Comparison of ENCODE assay signal across 13 cellular contexts in the genomic region with DNA sequence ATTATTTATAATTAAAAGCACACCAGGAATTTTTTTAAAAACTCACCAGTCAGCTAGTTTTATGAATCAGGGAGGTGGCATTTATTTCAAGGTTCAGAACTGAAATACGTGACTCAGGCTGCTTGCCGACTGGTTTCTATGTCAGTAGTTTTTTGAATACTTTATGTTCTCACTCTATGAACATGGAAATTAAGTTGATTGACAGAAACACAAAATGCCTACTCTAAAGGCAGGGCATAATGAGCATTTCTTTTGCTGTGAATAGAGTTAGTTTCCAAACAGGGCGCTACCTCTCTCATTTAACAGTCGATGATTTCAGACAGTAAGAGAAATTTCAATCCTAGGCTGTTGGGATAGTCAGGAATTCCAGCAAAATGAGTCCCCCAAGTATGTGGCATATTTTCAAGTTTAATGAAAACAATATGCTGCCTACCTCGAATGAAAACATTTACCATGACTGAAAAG. TPM values are rescaled to one million over a fixed set of nuclear protein-coding genes. Genes with fewer than 3 reads are reported as not detected.
DNase-seq lines count a peak whose midpoint lies in the region; ATAC-seq and TF ChIP-seq lines count a peak whose summit lies in the region.
"Had no signal": no experiment of that assay in that cellular context is flagged by ENCODE, and none has a peak within 500 bp of the region (broad histone marks: within the 10 kb centered on the region; RNA-seq: fewer than 3 reads in every experiment).

No MANE protein-coding gene starts in this region.

- TF ChIP-seq POLR2A in right lobe of liver (IDR thresholded peaks at IDR 0.05) (no peak), stomach (IDR thresholded peaks at IDR 0.05) (no peak)

- TF ChIP-seq CTCF in right lobe of liver (IDR thresholded peaks at IDR 0.05), result no peak
- no peak for TF ChIP-seq CTCF in stomach (IDR thresholded peaks at IDR 0.05)

- H3K36me3 ChIP-seq in right lobe of liver, result no peaks in the 10 kb centered on the region
- H3K36me3 ChIP-seq in stomach, result no peaks in the 10 kb centered on the region
- H3K36me3 ChIP-seq: esophagus muscularis mucosa, tibial artery had no signal

- H3K27me3 ChIP-seq in right lobe of liver (no peaks in the 10 kb centered on the region), stomach (peaks cover 4 to 81% (median 43%) of the 10 kb centered on the region in 3 donors)

- no peaks in the 10 kb centered on the region for H3K9me3 ChIP-seq in right lobe of liver
- no peaks in the 10 kb centered on the region for H3K9me3 ChIP-seq in stomach
- H3K9me3 ChIP-seq: esophagus muscularis mucosa, tibial artery had no signal

- H3K4me3 ChIP-seq in right lobe of liver (no peak overlapping the region), stomach (no peak overlapping the region)
- H3K4me3 ChIP-seq: esophagus muscularis mucosa, tibial artery had no signal

- 27% methylated on average over 5 of the region's 5 CpGs for WGBS in right lobe of liver (ENCODE audit: insufficient coverage, low coverage, low lambda C conversion rate, missing lambda C conversion rate)
- WGBS in stomach, 5 donors, result 67 to 75% (median 70%) methylated on average over 5 of the region's 5 CpGs

- intact Hi-C loops in right lobe of liver (cut with DNase I), result no loop called here
- intact Hi-C loops in stomach (cut with DNase I; ENCODE audit: low total_unique reads), result no loop called here

- H3K4me1 ChIP-seq in right lobe of liver (peaks cover 0 to 40% (median 20%) of the 10 kb centered on the region in 4 donors), stomach (peaks cover 20 to 48% (median 31%) of the 10 kb centered on the region in 4 donors)

- no peak for ATAC-seq in right lobe of liver
- ATAC-seq in GM18861 (IDR thresholded peaks at IDR 0.05; ENCODE audit: unreplicated experiment), result no peak

- TF ChIP-seq EP300 in stomach (IDR thresholded peaks at IDR 0.05), result no peak

- H3K27ac ChIP-seq in right lobe of liver, result peak overlapping the region; percentile 22 to 46 (median 37)
- no peak overlapping the region for H3K27ac ChIP-seq in stomach
- H3K27ac ChIP-seq: esophagus muscularis mucosa, tibial artery had no signal

- peak; percentile 63 for DNase-seq in AG08395 (ENCODE audit: low spot score)
- DNase-seq in HCEC 1CT, result peak; percentile 88
- peak; percentile 74 for DNase-seq in amniotic epithelial cell (ENCODE audit: low read depth)
- no peak for DNase-seq in right lobe of liver
- DNase-seq in activated CD8-positive, alpha-beta memory T cell treated with anti-CD3 and anti-CD28 coated beads, Interleukin-2, amount 50 U/mL, for 4 hours, result no peak
- no peak for DNase-seq in stomach
- DNase-seq in DMS153 (lab: John Stamatoyannopoulos, UW), result no peak
- DNase-seq: DMS 273 treated with DMSO at 0.1 percent for 48 hours, KBM-7, NCI-H446, tibial artery had no signal

RNA-seq across cellular contexts. Expression of a gene that starts 6.7 kb away (rescaled TPM):
- total RNA-seq in right lobe of liver (10 to 100 TPM; 22.5 to 36.6 (median 28.2) TPM), stomach (1 to 10 TPM in 3 of 5 donors, not detected in 2; 1.7 to 3.6 (median 2.6) TPM)
- polyA plus RNA-seq in stomach, result 1 to 10 TPM in 2 of 3 donors, under 1 TPM in 1; 0.81 to 1.5 (median 1.2) TPM

Comparison
In these comparisons a context has a peak if more than half of its experiments do, and no peak if none do; other contexts are left out.
1. DNase-seq: peak in AG08395 (single experiment), HCEC 1CT (single experiment) and amniotic epithelial cell (single experiment); none in right lobe of liver (0 of 3), activated CD8-positive, alpha-beta memory T cell treated with anti-CD3 and anti-CD28 coated beads, Interleukin-2, amount 50 U/mL, for 4 hours (single experiment), stomach (single experiment) and DMS153 (single experiment).
2. H3K27ac ChIP-seq: peak in right lobe of liver (3 of 3); none in stomach (0 of 5).
3. RNA of a gene that starts 6.7 kb away (total RNA-seq): 22.5 to 36.6 TPM in right lobe of liver; 1.7 to 3.6 TPM in stomach; every median in the first group is over 4 times any median in the second.